In the genomic region with DNA sequence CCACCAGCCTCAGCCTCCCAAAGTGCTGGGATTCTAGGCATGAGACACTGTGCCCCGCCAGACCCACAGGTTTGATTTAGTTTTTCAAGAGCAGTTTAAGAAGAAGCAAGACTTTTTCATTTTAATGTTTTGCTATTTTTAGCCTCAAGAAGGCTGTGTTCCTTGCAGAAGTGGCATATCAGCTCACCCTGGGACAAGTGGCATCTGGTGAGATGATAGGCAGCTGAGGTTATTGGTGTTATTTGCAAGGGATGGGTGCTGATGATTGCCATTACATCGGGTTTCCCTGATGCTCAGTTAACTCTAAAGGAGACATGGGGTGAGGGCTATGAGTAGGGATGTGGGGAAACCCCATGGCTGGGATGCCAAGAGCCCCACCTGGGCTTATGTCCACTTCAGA, we compare ENCODE assay signal across 7 cellular contexts.
"Had no signal": no experiment of that assay in that cellular context is flagged by ENCODE, and none has a peak within 500 bp of the region (broad histone marks: within the 10 kb centered on the region; RNA-seq: fewer than 3 reads in every experiment).

No MANE protein-coding gene starts in this region.

- ATAC-seq: HepG2, K562 had no signal

- H3K4me3 Mint-ChIP-seq: IgD-negative memory B cell had no signal

- H3K27me3 Mint-ChIP-seq: IgD-negative memory B cell had no signal

- H3K4me1 Mint-ChIP-seq: IgD-negative memory B cell had no signal

- H3K36me3 Mint-ChIP-seq: IgD-negative memory B cell had no signal

- DNase-seq: IMR-90, KBM-7 had no signal

- H3K4me3 ChIP-seq: K562 had no signal

- FAIRE-seq: HepG2, HTR-8/SVneo, K562 had no signal

- H3K27ac Mint-ChIP-seq: IgD-negative memory B cell had no signal

- H3K27ac ChIP-seq: HL-60 had no signal
